15 cellular contexts compared by ENCODE assay signal in genomic region chr22:49354516-49355205, GRCh38.
DNase-seq lines count a peak whose midpoint lies in the region; ATAC-seq and TF ChIP-seq lines count a peak whose summit lies in the region.
"Had no signal": no experiment of that assay in that cellular context is flagged by ENCODE, and none has a peak within 500 bp of the region (broad histone marks: within the 10 kb centered on the region; RNA-seq: fewer than 3 reads in every experiment).

No MANE protein-coding gene starts in this region.

- H3K27ac ChIP-seq in DOHH2 (ENCODE audit: low read depth, low read length): no peak overlapping the region
- H3K27ac ChIP-seq in HEK293 (ENCODE audit: extremely low read depth, low read depth, low read length): no peak overlapping the region
- H3K27ac ChIP-seq: C4-2B, KMS-11 had no signal

- H3K4me2 ChIP-seq in DOHH2 (ENCODE audit: low read length): peak overlapping the region; percentile 11; the same call in 1 of the 2 replicates
- H3K4me2 ChIP-seq: KMS-11 had no signal

- CTCF ChIA-PET in HEK293 (lab: Yijun Ruan, JAX): no interaction called here

- DNase-seq in foreskin melanocyte (peak; percentile 70), sciatic nerve (ENCODE audit: low spot score) (peak; percentile 12), epidermal melanocyte (ENCODE audit: insufficient read length, low spot score) (no peak), GM19238 (ENCODE audit: insufficient read length, low spot score) (no peak)
- no peak for DNase-seq in stimulated activated CD4-positive, alpha-beta T cell treated with anti-CD3 and anti-CD28 coated beads, Interleukin-2, amount 100 ng/mL, for 24 hours
- DNase-seq: MG63, NCI-H1105, NCI-H187, NCI-H446, NCI-H748 treated with DMSO at 0.1 percent for 48 hours had no signal

- H3K9me2 ChIP-seq in DOHH2 (replicated peaks; ENCODE audit: control insufficient read depth, low read length): no peaks in the 10 kb centered on the region

- peaks cover 76% of the 10 kb centered on the region for H3K4me1 ChIP-seq in DOHH2 (ENCODE audit: control insufficient read depth, low read length)
- H3K4me1 ChIP-seq in HEK293 (ENCODE audit: control insufficient read depth, insufficient read depth, low read length): no peaks in the 10 kb centered on the region

- peaks cover 7% of the 10 kb centered on the region for H3K9me3 ChIP-seq in DOHH2 (ENCODE audit: control insufficient read depth, insufficient read depth, low read length)
- H3K9me3 ChIP-seq in HEK293 (ENCODE audit: control insufficient read depth, insufficient read depth, low read depth, low read length): no peaks in the 10 kb centered on the region
- H3K9me3 ChIP-seq: MG63 had no signal

- no peaks in the 10 kb centered on the region for H3K36me3 ChIP-seq in DOHH2 (ENCODE audit: control insufficient read depth, low read length)
- no peaks in the 10 kb centered on the region for H3K36me3 ChIP-seq in HEK293 (ENCODE audit: control insufficient read depth in 2 of 2, insufficient read depth in 1 of 2, low read length in 2 of 2)
- H3K36me3 ChIP-seq: MG63 had no signal

- H3K4me3 ChIP-seq in DOHH2 (ENCODE audit: low read length) (no peak overlapping the region), HEK293 (ENCODE audit: low read depth, low read length) (no peak overlapping the region)
- H3K4me3 ChIP-seq: MG63 had no signal

- H3K79me2 ChIP-seq in DOHH2 (ENCODE audit: control insufficient read depth, low read length): no peaks in the 10 kb centered on the region

- H3K27me3 ChIP-seq in DOHH2 (ENCODE audit: control insufficient read depth, low read length): no peaks in the 10 kb centered on the region

- POLR2A ChIA-PET in HEK293 (lab: Yijun Ruan, JAX): no interaction called here

- intact Hi-C loops in sciatic nerve (cut with DNase I): no loop called here

- ATAC-seq in sciatic nerve: no peak
- ATAC-seq: HCT116 had no signal

- H3F3A ChIP-seq in DOHH2 (ENCODE audit: control insufficient read depth, insufficient read depth): peaks cover 14% of the 10 kb centered on the region

- TF ChIP-seq CTCF in DOHH2 (IDR thresholded peaks at IDR 0.05; ENCODE audit: low read depth, low read length, poor library complexity, severe bottlenecking) (no peak), HEK293 (tag by site-specific recombination; IDR thresholded peaks at IDR 0.05) (no peak)

- no peaks in the 10 kb centered on the region for H4K20me1 ChIP-seq in DOHH2 (ENCODE audit: control insufficient read depth, insufficient read depth, low read depth, low read length)

TF ChIP-seq in HEK293, 187 proteins besides CTCF, POLR2A, EP300 and RAD21:
- TF ChIP-seq PRDM10 (tag by site-specific recombination; IDR thresholded peaks at IDR 0.05): peak; percentile 34; the same call in 1 of the 2 replicates
- TF ChIP-seq ZNF266 (tag by site-specific recombination; IDR thresholded peaks at IDR 0.05; ENCODE audit: low read depth): no peak

Comparison
In these comparisons a context has a peak if more than half of its experiments do, and no peak if none do; other contexts are left out.
1. DNase-seq: peak in foreskin melanocyte (single experiment) and sciatic nerve (single experiment); none in epidermal melanocyte (single experiment), stimulated activated CD4-positive, alpha-beta T cell treated with anti-CD3 and anti-CD28 coated beads, Interleukin-2, amount 100 ng/mL, for 24 hours (0 of 2) and GM19238 (single experiment).